ENCODE assay signal across 1 cellular context in genomic region chr3:47378869-47379268, GRCh38.
TF ChIP-seq lines count a peak whose summit lies in the region.

No MANE protein-coding gene starts in this region.

TF ChIP-seq in A549, 52 proteins besides CTCF, POLR2A, EP300 and RAD21 (continued from another document):
- no peak for TF ChIP-seq E2F6 (IDR thresholded peaks at IDR 0.05; ENCODE audit: borderline replicate concordance, low read depth)
- TF ChIP-seq TP53 (CRISPR knock-in tag; IDR thresholded peaks at IDR 0.05): no peak
- TF ChIP-seq CHD2 (IDR thresholded peaks at IDR 0.05; ENCODE audit: low read length, partially characterized antibody): no peak
- no peak for TF ChIP-seq SMC3 (IDR thresholded peaks at IDR 0.05)
- no peak for TF ChIP-seq CEBPB (IDR thresholded peaks at IDR 0.05)
- TF ChIP-seq HMGXB4 (CRISPR knock-in tag; IDR thresholded peaks at IDR 0.05; ENCODE audit: borderline replicate concordance): no peak
- TF ChIP-seq HOXA7 (CRISPR knock-in tag; IDR thresholded peaks at IDR 0.05): no peak
- TF ChIP-seq PHF8 (IDR thresholded peaks at IDR 0.05; ENCODE audit: borderline replicate concordance, low read depth): no peak
- no peak for TF ChIP-seq FOSB (CRISPR knock-in tag; IDR thresholded peaks at IDR 0.05)
- no peak for TF ChIP-seq HES2 (IDR thresholded peaks at IDR 0.05)
- TF ChIP-seq RARB (CRISPR knock-in tag; IDR thresholded peaks at IDR 0.05): no peak
- no peak for TF ChIP-seq CBX2 (IDR thresholded peaks at IDR 0.05; ENCODE audit: borderline replicate concordance, low read depth)
